Comparison of ENCODE assay signal across 14 cellular contexts in the genomic region with DNA sequence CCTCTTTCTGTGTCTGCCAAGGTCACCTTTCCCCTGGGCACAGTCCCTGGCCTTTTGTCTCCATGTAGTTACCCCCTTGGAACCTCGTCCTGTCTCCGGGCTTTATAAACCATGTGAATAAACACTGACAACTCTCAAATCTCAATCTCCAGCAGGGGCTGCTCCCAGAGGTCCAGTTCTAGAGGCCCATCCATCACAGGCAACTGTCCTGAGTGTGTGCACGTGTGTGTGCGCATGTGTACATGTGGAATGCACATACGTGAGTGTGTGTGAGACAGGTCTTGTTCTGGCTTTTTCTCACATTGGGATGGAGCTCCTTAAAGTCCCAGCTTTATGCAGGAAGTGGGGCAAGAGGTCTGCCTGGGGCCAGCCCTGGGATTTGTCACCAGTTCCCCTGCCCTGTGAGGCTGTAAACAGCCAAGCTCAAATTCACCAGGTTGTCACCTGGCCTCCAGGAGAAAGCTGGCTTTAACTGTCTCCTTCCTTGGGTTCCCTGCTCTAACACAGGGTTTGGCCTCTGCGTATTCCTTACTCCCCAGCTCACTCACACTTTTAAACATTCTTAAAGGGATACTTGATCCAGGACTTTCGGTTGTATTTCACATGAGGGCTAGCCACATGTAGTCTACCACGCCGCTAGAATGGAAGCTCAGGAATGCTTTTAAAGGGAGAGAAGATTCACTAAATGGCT.
"Had no signal": no experiment of that assay in that cellular context is flagged by ENCODE, and none has a peak within 500 bp of the region (broad histone marks: within the 10 kb centered on the region; RNA-seq: fewer than 3 reads in every experiment).

No MANE protein-coding gene starts in this region.

- H3K27ac ChIP-seq: right atrium auricular region, skin epidermis, suprapubic skin had no signal

- H3K9me3 ChIP-seq: right atrium auricular region, suprapubic skin had no signal

- H3K4me3 ChIP-seq: right atrium auricular region, skin epidermis, suprapubic skin had no signal

- H3K4me3 Mint-ChIP-seq: activated CD4-positive, alpha-beta memory T cell treated with anti-CD3 and anti-CD28 coated beads, Interleukin-2, amount 10 ng/mL, durations not matched to agents 7 days and 5 days; activated naive CD8-positive, alpha-beta T cell treated with anti-CD3 and anti-CD28 coated beads for 36 hours; activated T-cell treated with anti-CD3 and anti-CD28 coated beads, Interleukin-2, amount 50 U/mL, for 72 hours; brain; central memory CD8-positive, alpha-beta T cell; naive B cell; stimulated activated naive CD8-positive, alpha-beta T cell treated with anti-CD3 and anti-CD28 coated beads, Interleukin-15, Interleukin-2, amounts not matched to agents 100 ng/mL and 50 ng/mL, for 24 hours; type B pancreatic cell had no signal

- H3K27me3 Mint-ChIP-seq: activated naive CD8-positive, alpha-beta T cell treated with anti-CD3 and anti-CD28 coated beads for 36 hours; naive B cell; stimulated activated naive CD8-positive, alpha-beta T cell treated with anti-CD3 and anti-CD28 coated beads, Interleukin-15, Interleukin-2, amounts not matched to agents 100 ng/mL and 50 ng/mL, for 24 hours; type B pancreatic cell had no signal

- DNase-seq: activated CD4-positive, alpha-beta memory T cell treated with anti-CD3 and anti-CD28 coated beads, Interleukin-2, amount 10 ng/mL, durations not matched to agents 7 days and 5 days; activated CD4-positive, alpha-beta T cell treated with anti-CD3 and anti-CD28 coated beads for 4 hours; activated naive CD8-positive, alpha-beta T cell treated with anti-CD3 and anti-CD28 coated beads for 36 hours; activated T-cell treated with anti-CD3 and anti-CD28 coated beads, Interleukin-2, amount 50 U/mL, for 72 hours; cortex of kidney; hippocampal formation; naive B cell had no signal

- H3K27me3 ChIP-seq: right atrium auricular region, suprapubic skin had no signal

- H3K36me3 Mint-ChIP-seq: activated naive CD8-positive, alpha-beta T cell treated with anti-CD3 and anti-CD28 coated beads for 36 hours; naive B cell had no signal

- H3K36me3 ChIP-seq: right atrium auricular region, suprapubic skin had no signal

- H3K27ac Mint-ChIP-seq: activated CD4-positive, alpha-beta memory T cell treated with anti-CD3 and anti-CD28 coated beads, Interleukin-2, amount 10 ng/mL, durations not matched to agents 7 days and 5 days; activated naive CD8-positive, alpha-beta T cell treated with anti-CD3 and anti-CD28 coated beads for 36 hours; activated T-cell treated with anti-CD3 and anti-CD28 coated beads, Interleukin-2, amount 50 U/mL, for 72 hours; naive B cell; stimulated activated naive CD8-positive, alpha-beta T cell treated with anti-CD3 and anti-CD28 coated beads, Interleukin-15, Interleukin-2, amounts not matched to agents 100 ng/mL and 50 ng/mL, for 24 hours; type B pancreatic cell had no signal

- H3K9me3 Mint-ChIP-seq: activated CD4-positive, alpha-beta memory T cell treated with anti-CD3 and anti-CD28 coated beads, Interleukin-2, amount 10 ng/mL, durations not matched to agents 7 days and 5 days; activated naive CD8-positive, alpha-beta T cell treated with anti-CD3 and anti-CD28 coated beads for 36 hours; activated T-cell treated with anti-CD3 and anti-CD28 coated beads, Interleukin-2, amount 50 U/mL, for 72 hours; central memory CD8-positive, alpha-beta T cell; stimulated activated naive CD8-positive, alpha-beta T cell treated with anti-CD3 and anti-CD28 coated beads, Interleukin-15, Interleukin-2, amounts not matched to agents 100 ng/mL and 50 ng/mL, for 24 hours; type B pancreatic cell had no signal
